Comparison of ENCODE assay signal across 12 cellular contexts in genomic region chr13:95437561-95437960, GRCh38.
"Had no signal": no experiment of that assay in that cellular context is flagged by ENCODE, and none has a peak within 500 bp of the region (broad histone marks: within the 10 kb centered on the region; RNA-seq: fewer than 3 reads in every experiment).

No MANE protein-coding gene starts in this region.

- H3K4me3 ChIP-seq: mucosa of descending colon, neural progenitor cell, spleen, testis had no signal

- H3K36me3 ChIP-seq: neural progenitor cell, spleen had no signal

- H3K4me1 ChIP-seq: spleen, testis had no signal

- DNase-seq: activated CD4-positive, alpha-beta T cell treated with anti-CD3 and anti-CD28 coated beads, Interleukin-2, amount 50 U/mL, for 4 hours; activated gamma-delta T cell treated with Interleukin-2 at 50 U/mL for 16 hours; amniotic stem cell; effector CD8-positive, alpha-beta T cell; kidney; mammary epithelial cell; mucosa of descending colon; naive B cell; spleen; stimulated activated CD4-positive, alpha-beta T cell treated with anti-CD3 and anti-CD28 coated beads, Interleukin-4, amount 100 ng/mL, for 4 hours; testis had no signal

- H3K9ac ChIP-seq: neural progenitor cell had no signal

- H2AFZ ChIP-seq: neural progenitor cell had no signal

- H3K27ac ChIP-seq: neural progenitor cell, spleen, testis had no signal

- FAIRE-seq: kidney had no signal

- H3K9me3 ChIP-seq: mucosa of descending colon, spleen, testis had no signal

- H3K27me3 ChIP-seq: neural progenitor cell, spleen, testis had no signal

- H3K4me2 ChIP-seq: neural progenitor cell had no signal
